Comparison of ENCODE assay signal across 8 cellular contexts in genomic region chr2:174492963-174493431, GRCh38. TPM values are rescaled to one million over a fixed set of nuclear protein-coding genes. Genes with fewer than 3 reads are reported as not detected.
DNase-seq lines count a peak whose midpoint lies in the region; ATAC-seq and TF ChIP-seq lines count a peak whose summit lies in the region.

No MANE protein-coding gene starts in this region.

- intact Hi-C loops in CD14-positive monocyte (cut with micrococcal nuclease), result no loop called here

- peaks cover 0 to 3% (median 0%) of the 10 kb centered on the region in 3 donors for H3K27me3 Mint-ChIP-seq in CD14-positive monocyte (ENCODE audit: low read depth in 3 of 3)
- H3K27me3 Mint-ChIP-seq in naive B cell, result no peaks in the 10 kb centered on the region

- no peak overlapping the region for H3K4me3 ChIP-seq in SJCRH30

- H3K9me3 ChIP-seq in SJCRH30 (replicated peaks), result no peaks in the 10 kb centered on the region

- H3K9me3 Mint-ChIP-seq in CD14-positive monocyte, result peaks cover 0 to 3% (median 0%) of the 10 kb centered on the region in 7 donors
- H3K9me3 Mint-ChIP-seq in naive B cell, result peaks cover 0 to 4% (median 0%) of the 10 kb centered on the region in 7 donors

- H3K27ac ChIP-seq in SJCRH30, result no peak overlapping the region

- H3K4me3 Mint-ChIP-seq in CD14-positive monocyte (peak overlapping the region; percentile 63 to 65), naive B cell (peak overlapping the region; percentile 66 to 94 (median 89))

- DNase-seq in CD14-positive monocyte (ENCODE audit: low spot score), result no peak
- DNase-seq in activated T-cell treated with anti-CD3 and anti-CD28 coated beads for 1 hour (ENCODE audit: low read depth), result peak; percentile 22
- peak; percentile 84 for DNase-seq in naive B cell
- no peak for DNase-seq in AG08395 (ENCODE audit: low spot score)
- no peak for DNase-seq in LoVo (ENCODE audit: low spot score)
- DNase-seq in SJCRH30, result no peak

- no peak for TF ChIP-seq CTCF in CD14-positive monocyte (IDR thresholded peaks at IDR 0.05)

- no peaks in the 10 kb centered on the region for H3K27me3 ChIP-seq in SJCRH30

- peak overlapping the region; percentile 87 to 95 (median 93) for H3K27ac Mint-ChIP-seq in CD14-positive monocyte
- H3K27ac Mint-ChIP-seq in naive B cell, result peak overlapping the region; percentile 95 to 98 (median 98)

- no peaks in the 10 kb centered on the region for H3K36me3 ChIP-seq in SJCRH30

- H3K4me1 ChIP-seq in SJCRH30, result no peaks in the 10 kb centered on the region

- H3K4me1 Mint-ChIP-seq in CD14-positive monocyte (peaks cover 32% of the 10 kb centered on the region), naive B cell (peaks cover 28 to 52% (median 35%) of the 10 kb centered on the region in 3 donors)

- peak; percentile 90 for ATAC-seq in GM21367 (IDR thresholded peaks at IDR 0.05; ENCODE audit: unreplicated experiment)
- ATAC-seq in HG03575 (IDR thresholded peaks at IDR 0.05; ENCODE audit: extremely low read depth, insufficient number of reproducible peaks, low FRiP score, unreplicated experiment), result peak; percentile 88
- ATAC-seq in naive B cell (ENCODE audit: low read depth in 2 of 2), result peak; percentile 96 to 97

- H3K36me3 Mint-ChIP-seq in CD14-positive monocyte, result peaks cover 0 to 1% of the 10 kb centered on the region in 2 donors
- no peaks in the 10 kb centered on the region for H3K36me3 Mint-ChIP-seq in naive B cell

RNA-seq across cellular contexts. Expression of gene GPR155, which starts 6.2 kb away (rescaled TPM):
- polyA plus RNA-seq in CD14-positive monocyte (1 to 10 TPM; 3.4 to 7.0 TPM), naive B cell (ENCODE audit: low read depth in 6 of 6) (1 to 10 TPM; 1.9 to 6.5 (median 4.1) TPM)
- total RNA-seq in SJCRH30 (2014; rRNA removed; shearing (Covaris generic)), result 13.5 and 14.1 TPM in 2 replicates

Comparison
In these comparisons a context has a peak if more than half of its experiments do, and no peak if none do; other contexts are left out.
1. DNase-seq: peak in activated T-cell treated with anti-CD3 and anti-CD28 coated beads for 1 hour (single experiment) and naive B cell (single experiment); none in CD14-positive monocyte (single experiment), AG08395 (single experiment), LoVo (single experiment) and SJCRH30 (0 of 2).
2. Peak in every context shown above with its lines, with median percentiles within 50 percentile points of each other: ATAC-seq.